In genomic region chr14:41597647-41598046, GRCh38 we compare ENCODE assay signal across 16 cellular contexts. TPM values are rescaled to one million over a fixed set of nuclear protein-coding genes. Genes with fewer than 3 reads are reported as not detected.
DNase-seq lines count a peak whose midpoint lies in the region; ATAC-seq, FAIRE-seq and TF ChIP-seq lines count a peak whose summit lies in the region.
"Had no signal": no experiment of that assay in that cellular context is flagged by ENCODE, and none has a peak within 500 bp of the region (broad histone marks: within the 10 kb centered on the region; RNA-seq: fewer than 3 reads in every experiment).

No MANE protein-coding gene starts in this region.

- H3K79me2 ChIP-seq in mesendoderm (ENCODE audit: control insufficient read depth, insufficient read depth, low read length): no peaks in the 10 kb centered on the region

- peak overlapping the region; percentile 95 for H3K27ac Mint-ChIP-seq in endodermal cell
- H3K27ac Mint-ChIP-seq in naive thymus-derived CD4-positive, alpha-beta T cell: no peak overlapping the region
- H3K27ac Mint-ChIP-seq: CD4-positive, CD25-positive, alpha-beta regulatory T cell had no signal

- no peak overlapping the region for H3K4me2 ChIP-seq in A549
- H3K4me2 ChIP-seq in mesendoderm (ENCODE audit: low read length): no peak overlapping the region
- H3K4me2 ChIP-seq: PC-9 had no signal

- peaks cover 14% of the 10 kb centered on the region for H3K4me1 Mint-ChIP-seq in endodermal cell
- H3K4me1 Mint-ChIP-seq in naive thymus-derived CD4-positive, alpha-beta T cell: no peaks in the 10 kb centered on the region
- H3K4me1 Mint-ChIP-seq: CD4-positive, CD25-positive, alpha-beta regulatory T cell had no signal

- no peak overlapping the region for H2BK120ac ChIP-seq in mesendoderm (ENCODE audit: low read depth, low read length)

- no peak overlapping the region for H3K23ac ChIP-seq in mesendoderm (ENCODE audit: low read length)

- H3K79me1 ChIP-seq in mesendoderm (ENCODE audit: low read length): no peaks in the 10 kb centered on the region

- H3K36me3 ChIP-seq in HUES48 (ENCODE audit: control insufficient read depth, insufficient read depth, low read length): no peaks in the 10 kb centered on the region
- H3K36me3 ChIP-seq in endodermal cell (ENCODE audit: control insufficient read depth, insufficient read depth, low read length): no peaks in the 10 kb centered on the region
- no peaks in the 10 kb centered on the region for H3K36me3 ChIP-seq in mesendoderm (ENCODE audit: control insufficient read depth, insufficient read depth, low read length)
- no peaks in the 10 kb centered on the region for H3K36me3 ChIP-seq in naive thymus-derived CD4-positive, alpha-beta T cell (ENCODE audit: control insufficient read depth in 2 of 3, insufficient read depth in 3 of 3, low read length in 3 of 3)

- H3K56ac ChIP-seq in mesendoderm (ENCODE audit: low read length): no peak overlapping the region

- peaks cover 4% of the 10 kb centered on the region for H3K36me3 Mint-ChIP-seq in endodermal cell (ENCODE audit: low read depth)
- H3K36me3 Mint-ChIP-seq in naive thymus-derived CD4-positive, alpha-beta T cell: no peaks in the 10 kb centered on the region
- H3K36me3 Mint-ChIP-seq: CD4-positive, CD25-positive, alpha-beta regulatory T cell had no signal

- H4K8ac ChIP-seq in mesendoderm (ENCODE audit: low read depth, low read length): no peak overlapping the region

- H3K27me3 ChIP-seq in HUES48 (ENCODE audit: control insufficient read depth, insufficient read depth, low read length) (no peaks in the 10 kb centered on the region), endodermal cell (ENCODE audit: control insufficient read depth, insufficient read depth, low read length, poor library complexity, severe bottlenecking) (peaks cover 3% of the 10 kb centered on the region), mesendoderm (ENCODE audit: insufficient read depth, low read length, poor library complexity) (no peaks in the 10 kb centered on the region)
- no peaks in the 10 kb centered on the region for H3K27me3 ChIP-seq in naive thymus-derived CD4-positive, alpha-beta T cell (ENCODE audit: control insufficient read depth in 2 of 2, insufficient read depth in 2 of 2, low read length in 2 of 2)

- POLR2A ChIA-PET in A549 (lab: Yijun Ruan, JAX): no interaction called here
- POLR2A ChIA-PET in naive thymus-derived CD4-positive, alpha-beta T cell (lab: Charles Lee): no interaction called here

- H3K18ac ChIP-seq in mesendoderm (ENCODE audit: low read length): no peak overlapping the region

- WGBS in A549 (ENCODE audit: missing lambda C conversion rate): 77% methylated on average over 25 of the region's 25 CpGs
- WGBS in endodermal cell (ENCODE audit: insufficient coverage in 1 of 2, insufficient read length in 1 of 2), 2 experiments: 95 to 100% methylated on average over 8 to 21 of the region's 25 CpGs
- no CpG with 5 or more reads among the region's 25 CpGs for WGBS in mesendoderm (ENCODE audit: extremely low coverage, insufficient coverage, low lambda C conversion rate)

- TF ChIP-seq POLR2A in A549 (IDR thresholded peaks at IDR 0.05; ENCODE audit: low read length): no peak

- ATAC-seq in A549 (no peak), GM18870 (IDR thresholded peaks at IDR 0.05; ENCODE audit: unreplicated experiment) (no peak), HG03432 (IDR thresholded peaks at IDR 0.05; ENCODE audit: unreplicated experiment) (no peak)
- no peak for ATAC-seq in naive thymus-derived CD4-positive, alpha-beta T cell

- no peak overlapping the region for H3K4me3 ChIP-seq in A549
- no peak overlapping the region for H3K4me3 ChIP-seq in HUES48 (ENCODE audit: low read depth, low read length)
- no peak overlapping the region for H3K4me3 ChIP-seq in endodermal cell (ENCODE audit: low read length)
- H3K4me3 ChIP-seq in mesendoderm (ENCODE audit: low read length): no peak overlapping the region
- no peak overlapping the region for H3K4me3 ChIP-seq in naive thymus-derived CD4-positive, alpha-beta T cell (ENCODE audit: low read length)
- H3K4me3 ChIP-seq: PC-9 had no signal

- H4K5ac ChIP-seq in mesendoderm (ENCODE audit: low read length): no peak overlapping the region

- TF ChIP-seq CTCF in A549 (IDR thresholded peaks at IDR 0.05): no peak
- no peak for TF ChIP-seq CTCF in endodermal cell (conservative IDR thresholded peaks at IDR 0.05)

- peak overlapping the region; percentile 45; the same call in 1 of the 2 replicates for H3K9ac ChIP-seq in HUES48 (ENCODE audit: low read depth, low read length)
- no peak overlapping the region for H3K9ac ChIP-seq in endodermal cell (ENCODE audit: extremely low read depth, low read length, poor library complexity, severe bottlenecking)
- no peak overlapping the region for H3K9ac ChIP-seq in mesendoderm (ENCODE audit: low read length)

- H3K9me3 Mint-ChIP-seq in endodermal cell: peaks cover 4% of the 10 kb centered on the region
- no peaks in the 10 kb centered on the region for H3K9me3 Mint-ChIP-seq in naive thymus-derived CD4-positive, alpha-beta T cell

- H2BK5ac ChIP-seq in mesendoderm (ENCODE audit: low read length): no peak overlapping the region

- H3K27me3 Mint-ChIP-seq in endodermal cell (ENCODE audit: insufficient read depth): no peaks in the 10 kb centered on the region
- peaks cover 2 to 8% (median 4%) of the 10 kb centered on the region in 5 donors for H3K27me3 Mint-ChIP-seq in naive thymus-derived CD4-positive, alpha-beta T cell
- H3K27me3 Mint-ChIP-seq: CD4-positive, CD25-positive, alpha-beta regulatory T cell had no signal

- H3K4me1 ChIP-seq in A549: no peaks in the 10 kb centered on the region
- H3K4me1 ChIP-seq in HUES48 (ENCODE audit: control insufficient read depth, insufficient read depth, low read length): peaks cover 22% of the 10 kb centered on the region
- H3K4me1 ChIP-seq in endodermal cell (ENCODE audit: control insufficient read depth, insufficient read depth, low read length): no peaks in the 10 kb centered on the region
- H3K4me1 ChIP-seq in mesendoderm (ENCODE audit: control insufficient read depth, low read depth, low read length): no peaks in the 10 kb centered on the region
- H3K4me1 ChIP-seq in naive thymus-derived CD4-positive, alpha-beta T cell (ENCODE audit: control insufficient read depth in 2 of 2, insufficient read depth in 2 of 2, low read length in 2 of 2): no peaks in the 10 kb centered on the region

- H3K27ac ChIP-seq in A549 (no peak overlapping the region), HUES48 (ENCODE audit: low read depth, low read length) (no peak overlapping the region), endodermal cell (ENCODE audit: low read depth, low read length) (no peak overlapping the region), mesendoderm (ENCODE audit: low read depth, low read length) (no peak overlapping the region)
- H3K27ac ChIP-seq in naive thymus-derived CD4-positive, alpha-beta T cell (ENCODE audit: low read depth, low read length): no peak overlapping the region
- H3K27ac ChIP-seq: PC-9 had no signal

- H3K4ac ChIP-seq in mesendoderm (ENCODE audit: low read depth, low read length): peak overlapping the region; percentile 71

- H2BK15ac ChIP-seq in mesendoderm (replicated peaks; ENCODE audit: low read depth): no peak overlapping the region

- H2AK5ac ChIP-seq in mesendoderm (ENCODE audit: low read length): no peak overlapping the region

- no peak for FAIRE-seq in A549 (lab: Jason Lieb, UNC)
- FAIRE-seq: GM12892, H54 had no signal

- no peaks in the 10 kb centered on the region for H3K9me3 ChIP-seq in A549
- H3K9me3 ChIP-seq in HUES48 (ENCODE audit: control insufficient read depth, insufficient read depth, low read length): 0 out of 2 replicates have a peak, but pooled peaks cover 3% of the 10 kb centered on the region
- H3K9me3 ChIP-seq in endodermal cell (ENCODE audit: control insufficient read depth, low read length): no peaks in the 10 kb centered on the region
- no peaks in the 10 kb centered on the region for H3K9me3 ChIP-seq in naive thymus-derived CD4-positive, alpha-beta T cell (ENCODE audit: control insufficient read depth in 2 of 3, low read length in 3 of 3)

- CTCF ChIA-PET in A549 (lab: Yijun Ruan, JAX): no interaction called here
- CTCF ChIA-PET in naive thymus-derived CD4-positive, alpha-beta T cell (lab: Charles Lee): no interaction called here

- intact Hi-C loops in naive thymus-derived CD4-positive, alpha-beta T cell (cut with micrococcal nuclease): no loop called here

- TF ChIP-seq RAD21 in A549 (conservative IDR thresholded peaks at IDR 0.05 in 1 of 2, IDR thresholded peaks at IDR 0.05 in 1 of 2): no peak

- peak overlapping the region; percentile 46 for H3K4me3 Mint-ChIP-seq in endodermal cell
- H3K4me3 Mint-ChIP-seq in naive thymus-derived CD4-positive, alpha-beta T cell: peak overlapping the region in 1 of 10 donors; percentile 25
- H3K4me3 Mint-ChIP-seq: CD4-positive, CD25-positive, alpha-beta regulatory T cell had no signal

- DNase-seq in A549 (ENCODE audit: low read depth in 1 of 2, low spot score in 1 of 2) (no peak), endodermal cell (peak; percentile 78), mesendoderm (no peak), iPS-NIHi7 (ENCODE audit: extremely low spot score) (no peak)
- no peak for DNase-seq in naive thymus-derived CD4-positive, alpha-beta T cell
- DNase-seq: AML-193; CD4-positive, CD25-positive, alpha-beta regulatory T cell; DMS79; GDM1; NCI-H1048; PC-9 had no signal

- no peak for TF ChIP-seq EP300 in A549 (IDR thresholded peaks at IDR 0.05)

TF ChIP-seq in A549, 52 proteins besides CTCF, POLR2A, EP300 and RAD21:
- TF ChIP-seq MAFK (IDR thresholded peaks at IDR 0.05; ENCODE audit: partially characterized antibody) (peak; percentile 80), FOSL2 (IDR thresholded peaks at IDR 0.05) (no peak), FOSL2 (CRISPR knock-in tag; IDR thresholded peaks at IDR 0.05) (no peak)

RNA-seq across cellular contexts. Expression of gene LRFN5, which starts 9.0 kb away (rescaled TPM):
- polyA plus RNA-seq in A549 (2011; rRNA removed): not detected in 2 replicates
- polyA plus RNA-seq in A549 (2012; cell fraction: cytosol; rRNA removed): not detected in 2 replicates
- polyA plus RNA-seq in A549 (2012; cell fraction: nucleus; rRNA removed): not detected in 2 replicates
- not detected in 3 replicates for polyA plus RNA-seq in A549 (2017; fragmentation: RNase III; extraction: RNeasy Plus Mini Kit Qiagen cat#74134 plus additional on column Dnase treatment)
- not detected in 2 replicates for polyA minus RNA-seq in A549 (2011; rRNA and poly(A)+ RNA removed)
- total RNA-seq in endodermal cell: 1 to 10 TPM; 1.4 to 3.2 TPM
- 2.7 TPM for polyA plus RNA-seq in endodermal cell (2013, experiment 1 of 2)
- polyA plus RNA-seq in endodermal cell (2013, experiment 2 of 2): 2.5 TPM
- 10.5 TPM for polyA plus RNA-seq in mesendoderm (2013, experiment 1 of 2)
- 9.9 TPM for polyA plus RNA-seq in mesendoderm (2013, experiment 2 of 2)
- not detected for total RNA-seq in naive thymus-derived CD4-positive, alpha-beta T cell
- polyA plus RNA-seq in naive thymus-derived CD4-positive, alpha-beta T cell: not detected
- total RNA-seq: CD4-positive, CD25-positive, alpha-beta regulatory T cell; PC-9 had no signal
- polyA plus RNA-seq: CD4-positive, CD25-positive, alpha-beta regulatory T cell had no signal
